In genomic region chr7:228610-229009, GRCh38 we compare ENCODE assay signal across 21 cellular contexts. TPM values are rescaled to one million over a fixed set of nuclear protein-coding genes. Genes with fewer than 3 reads are reported as not detected.
DNase-seq lines count a peak whose midpoint lies in the region; ATAC-seq and TF ChIP-seq lines count a peak whose summit lies in the region.
"Had no signal": no experiment of that assay in that cellular context is flagged by ENCODE, and none has a peak within 500 bp of the region (broad histone marks: within the 10 kb centered on the region; RNA-seq: fewer than 3 reads in every experiment).

No MANE protein-coding gene starts in this region.

- H3K36me3 ChIP-seq in heart right ventricle: peaks cover 0 to 20% (median 0%) of the 10 kb centered on the region in 9 donors
- peaks cover 0 to 6% (median 0%) of the 10 kb centered on the region in 3 donors for H3K36me3 ChIP-seq in esophagus squamous epithelium
- no peaks in the 10 kb centered on the region for H3K36me3 ChIP-seq in prostate gland
- H3K36me3 ChIP-seq in urinary bladder (ENCODE audit: insufficient read depth): no peaks in the 10 kb centered on the region
- no peaks in the 10 kb centered on the region for H3K36me3 ChIP-seq in SJCRH30
- H3K36me3 ChIP-seq: HAP-1 had no signal

- H3K4me1 ChIP-seq in heart right ventricle (peaks cover 12 to 56% (median 36%) of the 10 kb centered on the region in 9 donors), right cardiac atrium (ENCODE audit: control insufficient read depth, insufficient read depth, low read length) (peaks cover 2% of the 10 kb centered on the region), esophagus squamous epithelium (peaks cover 0 to 68% (median 56%) of the 10 kb centered on the region in 3 donors), prostate gland (replicated peaks) (peaks cover 12% of the 10 kb centered on the region), urinary bladder (ENCODE audit: insufficient read depth) (peaks cover 2% of the 10 kb centered on the region), SJCRH30 (no peaks in the 10 kb centered on the region)
- H3K4me1 ChIP-seq: HAP-1 had no signal

- TF ChIP-seq CTCF in heart right ventricle (IDR thresholded peaks at IDR 0.05) (no peak), esophagus squamous epithelium (IDR thresholded peaks at IDR 0.05) (no peak), prostate gland (IDR thresholded peaks at IDR 0.05) (no peak)

- H3K27ac ChIP-seq in heart right ventricle (peak overlapping the region in 7 of 10 donors; percentile 17 to 75 (median 60)), right cardiac atrium (ENCODE audit: low read length) (no peak overlapping the region), esophagus squamous epithelium (peak overlapping the region; percentile 24 to 92 (median 57)), prostate gland (peak overlapping the region; percentile 37 to 95), urinary bladder (ENCODE audit: low read depth) (peak overlapping the region; percentile 33), SJCRH30 (no peak overlapping the region)

- H3K4me3 ChIP-seq in heart right ventricle: no peak overlapping the region
- no peak overlapping the region for H3K4me3 ChIP-seq in right cardiac atrium (ENCODE audit: low read length)
- peak overlapping the region in 1 of 4 donors; percentile 39 for H3K4me3 ChIP-seq in esophagus squamous epithelium
- H3K4me3 ChIP-seq in prostate gland: no peak overlapping the region
- H3K4me3 ChIP-seq in urinary bladder (ENCODE audit: low read depth, low read length): no peak overlapping the region
- no peak overlapping the region for H3K4me3 ChIP-seq in SJCRH30
- H3K4me3 ChIP-seq: HAP-1, mucosa of descending colon had no signal

- intact Hi-C loops in heart right ventricle (cut with DNase I): no loop called here
- intact Hi-C loops in right cardiac atrium (cut with DNase I): no loop called here
- intact Hi-C loops in esophagus squamous epithelium (cut with DNase I): no loop called here
- intact Hi-C loops in prostate gland (cut with DNase I): no loop called here

- H3K27me3 ChIP-seq in heart right ventricle: no peaks in the 10 kb centered on the region
- no peaks in the 10 kb centered on the region for H3K27me3 ChIP-seq in right cardiac atrium (ENCODE audit: control insufficient read depth, insufficient read depth)
- H3K27me3 ChIP-seq in esophagus squamous epithelium: no peaks in the 10 kb centered on the region
- H3K27me3 ChIP-seq in prostate gland (replicated peaks; ENCODE audit: insufficient read depth): no peaks in the 10 kb centered on the region
- H3K27me3 ChIP-seq in SJCRH30: no peaks in the 10 kb centered on the region

- TF ChIP-seq POLR2A in esophagus squamous epithelium (IDR thresholded peaks at IDR 0.05): no peak
- no peak for TF ChIP-seq POLR2A in prostate gland (IDR thresholded peaks at IDR 0.05)

- H3K9me3 ChIP-seq in heart right ventricle: no peaks in the 10 kb centered on the region
- no peaks in the 10 kb centered on the region for H3K9me3 ChIP-seq in right cardiac atrium (ENCODE audit: control insufficient read depth, low read length)
- H3K9me3 ChIP-seq in esophagus squamous epithelium: no peaks in the 10 kb centered on the region
- H3K9me3 ChIP-seq in prostate gland: no peaks in the 10 kb centered on the region
- no peaks in the 10 kb centered on the region for H3K9me3 ChIP-seq in SJCRH30 (replicated peaks)
- H3K9me3 ChIP-seq: HAP-1, mucosa of descending colon had no signal

- DNase-seq in heart right ventricle (no peak), right cardiac atrium (no peak), esophagus squamous epithelium (lab: John Stamatoyannopoulos, UW) (no peak), prostate gland (ENCODE audit: low spot score) (no peak), SJCRH30 (no peak)
- DNase-seq: 8988T; activated CD4-positive, alpha-beta memory T cell treated with anti-CD3 and anti-CD28 coated beads, Interleukin-2, amount 10 ng/mL, durations not matched to agents 7 days and 5 days; activated T-cell treated with anti-CD3 and anti-CD28 coated beads, Interleukin-2, amount 50 U/mL, for 24 hours; dermis blood vessel endothelial cell; GDM1; NCI-H1417 treated with DMSO at 0.1 percent for 48 hours; NCI-H748 treated with DMSO at 0.1 percent for 48 hours; occipital lobe; stimulated activated CD4-positive, alpha-beta T cell treated with anti-CD3 and anti-CD28 coated beads, Interleukin-1b, Interleukin-23, amount 100 ng/mL, for 48 hours; stimulated activated naive CD4-positive, alpha-beta T cell had no signal

- WGBS in heart right ventricle, 2 donors: 84 to 86% methylated on average over 12 of the region's 12 CpGs
- 81% methylated on average over 12 of the region's 12 CpGs for WGBS in right cardiac atrium
- 75% methylated on average over 7 of the region's 12 CpGs; no CpG with 5 or more reads in 1 of the 2 donors for WGBS in esophagus squamous epithelium, 2 donors
- 76% methylated on average over 12 of the region's 12 CpGs for WGBS in prostate gland
- 69% methylated on average over 12 of the region's 12 CpGs for WGBS in urinary bladder

- ATAC-seq in heart right ventricle (peak in 1 of 8 donors; percentile 0), right cardiac atrium (no peak), GM18511 (IDR thresholded peaks at IDR 0.05; ENCODE audit: unreplicated experiment) (no peak), GM19397 (IDR thresholded peaks at IDR 0.05; ENCODE audit: unreplicated experiment) (no peak)
- ATAC-seq: WTC11 had no signal

RNA-seq across cellular contexts. Expression of gene FAM20C, which starts 36.2 kb away (rescaled TPM):
- total RNA-seq in heart right ventricle: 10 to 100 TPM; 12.4 to 59.8 (median 19.2) TPM
- polyA plus RNA-seq in heart right ventricle: 10 to 100 TPM; 12.7 to 24.0 TPM
- 10 to 100 TPM; 25.3 to 46.3 (median 33.9) TPM for total RNA-seq in right cardiac atrium
- 17.6 TPM for polyA plus RNA-seq in right cardiac atrium
- total RNA-seq in esophagus squamous epithelium: 10 to 100 TPM in 3 of 4 donors, 1 to 10 TPM in 1; 8.5 to 16.0 (median 13.7) TPM
- 10 to 100 TPM; 37.8 to 62.0 TPM for total RNA-seq in prostate gland
- total RNA-seq in urinary bladder: 13.3 TPM
- 86.5 TPM for polyA plus RNA-seq in urinary bladder
- total RNA-seq in SJCRH30 (2014; rRNA removed; shearing (Covaris generic)): 6.1 and 7.0 TPM in 2 replicates

Comparison
In these comparisons a context has a peak if more than half of its experiments do, and no peak if none do; other contexts are left out.
1. H3K27ac ChIP-seq: peak in heart right ventricle (7 of 10), esophagus squamous epithelium (4 of 4), prostate gland (2 of 2) and urinary bladder (single experiment); none in right cardiac atrium (single experiment) and SJCRH30 (single experiment).